ENCODE assay signal across 1 cellular context in the genomic region with DNA sequence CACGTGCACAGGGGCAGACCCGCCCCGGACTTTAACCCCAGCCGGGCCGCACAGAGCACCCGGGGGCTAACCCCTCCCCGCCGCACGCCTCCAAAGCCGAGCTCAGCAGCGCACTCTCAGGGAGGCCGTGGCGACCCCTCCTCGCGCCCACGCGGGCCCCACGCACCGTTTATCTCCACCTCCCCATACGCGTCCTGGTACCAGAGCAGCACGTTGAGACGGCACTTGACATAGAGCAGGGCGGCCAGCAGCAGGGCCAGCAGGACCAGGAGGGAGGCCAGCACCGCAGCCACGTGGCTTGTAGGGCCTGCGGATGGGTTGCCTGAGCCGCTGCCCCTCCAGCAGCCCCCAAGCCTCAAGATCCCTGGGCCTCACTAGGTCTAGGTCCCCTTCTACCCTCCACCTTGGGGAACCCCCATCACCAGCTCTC.
TF ChIP-seq lines count a peak whose summit lies in the region.

No MANE protein-coding gene starts in this region.

TF ChIP-seq in HEK293, 187 proteins besides CTCF, POLR2A, EP300 and RAD21 (continued from another document):
- TF ChIP-seq, protein P1, sequence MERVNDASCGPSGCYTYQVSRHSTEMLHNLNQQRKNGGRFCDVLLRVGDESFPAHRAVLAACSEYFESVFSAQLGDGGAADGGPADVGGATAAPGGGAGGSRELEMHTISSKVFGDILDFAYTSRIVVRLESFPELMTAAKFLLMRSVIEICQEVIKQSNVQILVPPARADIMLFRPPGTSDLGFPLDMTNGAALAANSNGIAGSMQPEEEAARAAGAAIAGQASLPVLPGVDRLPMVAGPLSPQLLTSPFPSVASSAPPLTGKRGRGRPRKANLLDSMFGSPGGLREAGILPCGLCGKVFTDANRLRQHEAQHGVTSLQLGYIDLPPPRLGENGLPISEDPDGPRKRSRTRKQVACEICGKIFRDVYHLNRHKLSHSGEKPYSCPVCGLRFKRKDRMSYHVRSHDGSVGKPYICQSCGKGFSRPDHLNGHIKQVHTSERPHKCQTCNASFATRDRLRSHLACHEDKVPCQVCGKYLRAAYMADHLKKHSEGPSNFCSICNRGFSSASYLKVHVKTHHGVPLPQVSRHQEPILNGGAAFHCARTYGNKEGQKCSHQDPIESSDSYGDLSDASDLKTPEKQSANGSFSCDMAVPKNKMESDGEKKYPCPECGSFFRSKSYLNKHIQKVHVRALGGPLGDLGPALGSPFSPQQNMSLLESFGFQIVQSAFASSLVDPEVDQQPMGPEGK (tag by site-specific recombination; IDR thresholded peaks at IDR 0.05) = 0 out of 2 replicates have a peak, but pooled peaks have one; percentile 15
- TF ChIP-seq HOXC10 (CRISPR knock-in tag; IDR thresholded peaks at IDR 0.05) = no peak
- TF ChIP-seq ZNF404 (tag by site-specific recombination; IDR thresholded peaks at IDR 0.05) = no peak
- peak; percentile 20; the same call in 1 of the 2 replicates for TF ChIP-seq ZFHX2 (tag by site-specific recombination; conservative IDR thresholded peaks at IDR 0.05)
- TF ChIP-seq ZNF514 (tag by site-specific recombination; IDR thresholded peaks at IDR 0.05) = no peak
- no peak for TF ChIP-seq ZNF654 (tag by site-specific recombination; IDR thresholded peaks at IDR 0.05; ENCODE audit: low read depth)
- TF ChIP-seq ZNF692 (tag by site-specific recombination; IDR thresholded peaks at IDR 0.05) = 0 out of 2 replicates have a peak, but pooled peaks have one; percentile 27
- TF ChIP-seq ZNF510 (tag by site-specific recombination; IDR thresholded peaks at IDR 0.05; ENCODE audit: insufficient replicate concordance) = no peak
- TF ChIP-seq ZNF341 (tag by site-specific recombination; IDR thresholded peaks at IDR 0.05; ENCODE audit: low read depth) = 0 out of 2 replicates have a peak, but pooled peaks have one; percentile 2
- no peak for TF ChIP-seq ZNF324 (tag by site-specific recombination; IDR thresholded peaks at IDR 0.05)
- no peak for TF ChIP-seq ZBTB17 (tag by site-specific recombination; IDR thresholded peaks at IDR 0.05)
- TF ChIP-seq ZNF776 (tag by site-specific recombination; IDR thresholded peaks at IDR 0.05; ENCODE audit: borderline replicate concordance) = no peak
